ENCODE assay signal across 1 cellular context in the genomic region with DNA sequence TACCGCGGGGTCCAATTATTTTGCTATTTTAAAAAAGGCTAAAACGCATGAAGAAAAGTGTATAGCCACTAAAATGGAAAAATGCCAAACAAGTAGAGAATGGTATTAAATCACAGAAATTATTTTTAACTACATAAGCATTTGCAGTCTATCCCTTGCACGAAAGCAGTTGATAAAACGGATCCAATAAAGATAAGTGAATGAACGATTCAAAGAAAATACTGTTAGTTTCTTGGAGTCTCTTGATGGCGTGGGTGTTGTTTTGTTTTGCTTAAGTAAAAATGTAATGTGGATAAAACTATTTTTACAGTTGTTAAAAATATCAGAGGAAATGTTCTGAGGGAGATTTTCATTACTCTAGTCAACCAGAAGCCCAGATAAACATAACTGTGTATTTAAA.
TF ChIP-seq lines count a peak whose summit lies in the region.

No MANE protein-coding gene starts in this region.

TF ChIP-seq in SK-N-SH treated with all-trans-retinoic acid at 6 μM for 48 hours, 23 proteins besides CTCF, POLR2A, EP300 and RAD21 (continued from another document):
- no peak for TF ChIP-seq GLIS3 (CRISPR knock-in tag; IDR thresholded peaks at IDR 0.05)
- no peak for TF ChIP-seq TCF4 (CRISPR knock-in tag; IDR thresholded peaks at IDR 0.05; ENCODE audit: borderline replicate concordance)
- TF ChIP-seq, protein P1, sequence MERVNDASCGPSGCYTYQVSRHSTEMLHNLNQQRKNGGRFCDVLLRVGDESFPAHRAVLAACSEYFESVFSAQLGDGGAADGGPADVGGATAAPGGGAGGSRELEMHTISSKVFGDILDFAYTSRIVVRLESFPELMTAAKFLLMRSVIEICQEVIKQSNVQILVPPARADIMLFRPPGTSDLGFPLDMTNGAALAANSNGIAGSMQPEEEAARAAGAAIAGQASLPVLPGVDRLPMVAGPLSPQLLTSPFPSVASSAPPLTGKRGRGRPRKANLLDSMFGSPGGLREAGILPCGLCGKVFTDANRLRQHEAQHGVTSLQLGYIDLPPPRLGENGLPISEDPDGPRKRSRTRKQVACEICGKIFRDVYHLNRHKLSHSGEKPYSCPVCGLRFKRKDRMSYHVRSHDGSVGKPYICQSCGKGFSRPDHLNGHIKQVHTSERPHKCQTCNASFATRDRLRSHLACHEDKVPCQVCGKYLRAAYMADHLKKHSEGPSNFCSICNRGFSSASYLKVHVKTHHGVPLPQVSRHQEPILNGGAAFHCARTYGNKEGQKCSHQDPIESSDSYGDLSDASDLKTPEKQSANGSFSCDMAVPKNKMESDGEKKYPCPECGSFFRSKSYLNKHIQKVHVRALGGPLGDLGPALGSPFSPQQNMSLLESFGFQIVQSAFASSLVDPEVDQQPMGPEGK (CRISPR knock-in tag; IDR thresholded peaks at IDR 0.05; ENCODE audit: borderline replicate concordance), result no peak
- TF ChIP-seq ZFP3 (CRISPR knock-in tag; IDR thresholded peaks at IDR 0.05), result no peak
- no peak for TF ChIP-seq BACH2 (CRISPR knock-in tag; IDR thresholded peaks at IDR 0.05; ENCODE audit: borderline replicate concordance)
- TF ChIP-seq ZNF8 (CRISPR knock-in tag; IDR thresholded peaks at IDR 0.05), result no peak
- no peak for TF ChIP-seq ESRRG (CRISPR knock-in tag; IDR thresholded peaks at IDR 0.05)
- TF ChIP-seq CSDC2 (CRISPR knock-in tag; IDR thresholded peaks at IDR 0.05), result no peak
TF ChIP-seq in SK-N-SH treated with all-trans-retinoic acid at 6 μM for 48 hours: peak in this region for 0.
